In the genomic region with DNA sequence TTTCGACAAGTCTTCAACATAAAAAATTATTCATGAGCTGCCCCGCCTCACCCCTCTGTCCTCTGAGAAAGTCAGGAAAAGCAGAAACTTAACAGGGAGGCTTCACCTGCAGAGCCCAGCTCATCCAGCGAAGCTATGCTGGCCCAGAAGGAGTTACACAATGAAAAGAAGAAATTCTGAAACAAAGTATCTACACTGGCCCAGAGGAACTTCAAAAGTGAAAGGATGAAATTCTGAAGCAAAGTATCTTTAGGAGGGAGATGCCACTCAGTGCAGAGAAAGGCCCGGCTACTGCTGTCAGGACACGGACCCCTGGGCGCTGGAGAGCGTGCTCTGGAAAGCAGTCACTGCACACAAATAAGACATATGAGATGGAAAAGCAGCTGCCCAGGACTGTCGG, we compare ENCODE assay signal across 1 cellular context.
TF ChIP-seq lines count a peak whose summit lies in the region.

No MANE protein-coding gene starts in this region.

TF ChIP-seq in WTC11, 78 proteins besides CTCF, POLR2A, EP300 and RAD21 (continued from another document):
- TF ChIP-seq, protein P1, sequence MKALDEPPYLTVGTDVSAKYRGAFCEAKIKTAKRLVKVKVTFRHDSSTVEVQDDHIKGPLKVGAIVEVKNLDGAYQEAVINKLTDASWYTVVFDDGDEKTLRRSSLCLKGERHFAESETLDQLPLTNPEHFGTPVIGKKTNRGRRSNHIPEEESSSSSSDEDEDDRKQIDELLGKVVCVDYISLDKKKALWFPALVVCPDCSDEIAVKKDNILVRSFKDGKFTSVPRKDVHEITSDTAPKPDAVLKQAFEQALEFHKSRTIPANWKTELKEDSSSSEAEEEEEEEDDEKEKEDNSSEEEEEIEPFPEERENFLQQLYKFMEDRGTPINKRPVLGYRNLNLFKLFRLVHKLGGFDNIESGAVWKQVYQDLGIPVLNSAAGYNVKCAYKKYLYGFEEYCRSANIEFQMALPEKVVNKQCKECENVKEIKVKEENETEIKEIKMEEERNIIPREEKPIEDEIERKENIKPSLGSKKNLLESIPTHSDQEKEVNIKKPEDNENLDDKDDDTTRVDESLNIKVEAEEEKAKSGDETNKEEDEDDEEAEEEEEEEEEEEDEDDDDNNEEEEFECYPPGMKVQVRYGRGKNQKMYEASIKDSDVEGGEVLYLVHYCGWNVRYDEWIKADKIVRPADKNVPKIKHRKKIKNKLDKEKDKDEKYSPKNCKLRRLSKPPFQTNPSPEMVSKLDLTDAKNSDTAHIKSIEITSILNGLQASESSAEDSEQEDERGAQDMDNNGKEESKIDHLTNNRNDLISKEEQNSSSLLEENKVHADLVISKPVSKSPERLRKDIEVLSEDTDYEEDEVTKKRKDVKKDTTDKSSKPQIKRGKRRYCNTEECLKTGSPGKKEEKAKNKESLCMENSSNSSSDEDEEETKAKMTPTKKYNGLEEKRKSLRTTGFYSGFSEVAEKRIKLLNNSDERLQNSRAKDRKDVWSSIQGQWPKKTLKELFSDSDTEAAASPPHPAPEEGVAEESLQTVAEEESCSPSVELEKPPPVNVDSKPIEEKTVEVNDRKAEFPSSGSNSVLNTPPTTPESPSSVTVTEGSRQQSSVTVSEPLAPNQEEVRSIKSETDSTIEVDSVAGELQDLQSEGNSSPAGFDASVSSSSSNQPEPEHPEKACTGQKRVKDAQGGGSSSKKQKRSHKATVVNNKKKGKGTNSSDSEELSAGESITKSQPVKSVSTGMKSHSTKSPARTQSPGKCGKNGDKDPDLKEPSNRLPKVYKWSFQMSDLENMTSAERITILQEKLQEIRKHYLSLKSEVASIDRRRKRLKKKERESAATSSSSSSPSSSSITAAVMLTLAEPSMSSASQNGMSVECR (CRISPR knock-in tag; IDR thresholded peaks at IDR 0.05; ENCODE audit: borderline replicate concordance): no peak
- TF ChIP-seq, protein P2, sequence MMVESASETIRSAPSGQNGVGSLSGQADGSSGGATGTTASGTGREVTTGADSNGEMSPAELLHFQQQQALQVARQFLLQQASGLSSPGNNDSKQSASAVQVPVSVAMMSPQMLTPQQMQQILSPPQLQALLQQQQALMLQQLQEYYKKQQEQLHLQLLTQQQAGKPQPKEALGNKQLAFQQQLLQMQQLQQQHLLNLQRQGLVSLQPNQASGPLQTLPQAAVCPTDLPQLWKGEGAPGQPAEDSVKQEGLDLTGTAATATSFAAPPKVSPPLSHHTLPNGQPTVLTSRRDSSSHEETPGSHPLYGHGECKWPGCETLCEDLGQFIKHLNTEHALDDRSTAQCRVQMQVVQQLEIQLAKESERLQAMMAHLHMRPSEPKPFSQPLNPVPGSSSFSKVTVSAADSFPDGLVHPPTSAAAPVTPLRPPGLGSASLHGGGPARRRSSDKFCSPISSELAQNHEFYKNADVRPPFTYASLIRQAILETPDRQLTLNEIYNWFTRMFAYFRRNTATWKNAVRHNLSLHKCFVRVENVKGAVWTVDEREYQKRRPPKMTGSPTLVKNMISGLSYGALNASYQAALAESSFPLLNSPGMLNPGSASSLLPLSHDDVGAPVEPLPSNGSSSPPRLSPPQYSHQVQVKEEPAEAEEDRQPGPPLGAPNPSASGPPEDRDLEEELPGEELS (CRISPR knock-in tag; IDR thresholded peaks at IDR 0.05): no peak
- TF ChIP-seq, protein P3, sequence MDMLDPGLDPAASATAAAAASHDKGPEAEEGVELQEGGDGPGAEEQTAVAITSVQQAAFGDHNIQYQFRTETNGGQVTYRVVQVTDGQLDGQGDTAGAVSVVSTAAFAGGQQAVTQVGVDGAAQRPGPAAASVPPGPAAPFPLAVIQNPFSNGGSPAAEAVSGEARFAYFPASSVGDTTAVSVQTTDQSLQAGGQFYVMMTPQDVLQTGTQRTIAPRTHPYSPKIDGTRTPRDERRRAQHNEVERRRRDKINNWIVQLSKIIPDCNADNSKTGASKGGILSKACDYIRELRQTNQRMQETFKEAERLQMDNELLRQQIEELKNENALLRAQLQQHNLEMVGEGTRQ (CRISPR knock-in tag; IDR thresholded peaks at IDR 0.05): no peak
TF ChIP-seq in WTC11: peak in this region for 0.
